In the genomic region with DNA sequence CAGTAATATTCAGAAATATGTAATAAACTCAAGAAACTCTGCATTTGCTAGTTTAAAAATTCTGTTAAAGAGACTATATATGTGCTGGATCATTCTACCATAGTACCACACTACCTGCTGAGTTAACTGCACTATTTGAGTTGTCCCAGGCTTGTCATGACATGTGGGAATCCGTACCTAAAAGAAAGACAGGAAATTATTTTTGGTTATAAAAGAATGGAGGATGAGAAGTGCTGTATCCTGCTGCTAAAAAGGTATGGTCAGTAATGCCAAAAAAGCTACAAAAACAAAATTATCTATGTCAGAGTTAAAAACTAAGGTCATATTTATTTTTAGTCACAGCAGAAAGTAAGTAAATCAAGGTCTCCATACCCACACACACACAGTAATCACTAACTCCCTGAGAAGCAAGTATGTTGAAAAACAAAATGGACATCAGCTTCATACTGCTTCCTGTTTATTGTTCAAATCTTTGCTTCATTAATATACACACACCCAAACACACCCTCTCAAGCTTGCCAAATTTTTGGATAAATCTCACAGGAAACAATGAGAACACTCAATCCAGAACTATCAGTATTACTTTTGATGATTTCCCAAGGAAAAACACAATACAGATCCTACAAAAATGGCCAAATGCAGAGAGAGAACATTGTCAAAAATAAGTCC, we compare ENCODE assay signal across 15 cellular contexts. TPM values are rescaled to one million over a fixed set of nuclear protein-coding genes. Genes with fewer than 3 reads are reported as not detected.
DNase-seq lines count a peak whose midpoint lies in the region; ATAC-seq and TF ChIP-seq lines count a peak whose summit lies in the region.
"Had no signal": no experiment of that assay in that cellular context is flagged by ENCODE, and none has a peak within 500 bp of the region (broad histone marks: within the 10 kb centered on the region; RNA-seq: fewer than 3 reads in every experiment).

No MANE protein-coding gene starts in this region.

- no peaks in the 10 kb centered on the region for H3K27me3 ChIP-seq in heart left ventricle
- no peaks in the 10 kb centered on the region for H3K27me3 ChIP-seq in adrenal gland
- no peaks in the 10 kb centered on the region for H3K27me3 ChIP-seq in foreskin keratinocyte
- H3K27me3 ChIP-seq in suprapubic skin, result no peaks in the 10 kb centered on the region

- H3K9me3 ChIP-seq in heart left ventricle, result no peaks in the 10 kb centered on the region
- H3K9me3 ChIP-seq in adrenal gland (replicated peaks in 1 of 3), result peaks cover 0 to 4% (median 0%) of the 10 kb centered on the region in 3 donors
- H3K9me3 ChIP-seq in suprapubic skin, result no peaks in the 10 kb centered on the region

- no peak for TF ChIP-seq CTCF in heart left ventricle (IDR thresholded peaks at IDR 0.05)
- TF ChIP-seq CTCF in adrenal gland (IDR thresholded peaks at IDR 0.05), result no peak
- no peak for TF ChIP-seq CTCF in foreskin keratinocyte (conservative IDR thresholded peaks at IDR 0.05)
- TF ChIP-seq CTCF in suprapubic skin (IDR thresholded peaks at IDR 0.05), result no peak

- ATAC-seq in heart left ventricle (peak in 3 of 4 donors; percentile 34 to 65 (median 54)), foreskin keratinocyte (peak; percentile 25), HG02981 (IDR thresholded peaks at IDR 0.05; ENCODE audit: unreplicated experiment) (no peak)

- DNase-seq in heart left ventricle (no peak), cardiac septum (ENCODE audit: low spot score) (no peak), adrenal gland (no peak), foreskin keratinocyte (peak; percentile 32 to 66), suprapubic skin (ENCODE audit: low spot score in 2 of 2) (no peak), foreskin melanocyte (no peak)
- no peak for DNase-seq in activated CD8-positive, alpha-beta memory T cell treated with anti-CD3 and anti-CD28 coated beads, Interleukin-2, amount 50 U/mL, for 48 hours
- DNase-seq: activated CD4-positive, alpha-beta T cell treated with anti-CD3 and anti-CD28 coated beads, Interleukin-2, amount 10 ng/mL, durations not matched to agents 24 days and 14 days; activated effector memory CD4-positive, alpha-beta T cell treated with anti-CD3 and anti-CD28 coated beads, Interleukin-2, amount 50 U/mL, for 16 hours; GF-D8; NCI-H2081; retina; stimulated activated CD4-positive, alpha-beta T cell treated with anti-CD3 and anti-CD28 coated beads, Interleukin-4, amount 100 ng/mL, for 1 hour; T1000 had no signal

- H3K4me3 ChIP-seq in heart left ventricle (no peak overlapping the region), adrenal gland (no peak overlapping the region), suprapubic skin (no peak overlapping the region)

- intact Hi-C loops in heart left ventricle (cut with DNase I), result loop anchor here in 3 of 10 donors (5.0 to 10.0 kb wide), 3 partner anchors 33 to 196 kb away; a partner anchor contains a TSS
- intact Hi-C loops in cardiac septum (cut with DNase I), result no loop called here
- intact Hi-C loops in adrenal gland (cut with DNase I), result no loop called here

- H3K36me3 ChIP-seq in heart left ventricle (peaks cover 0 to 99% (median 89%) of the 10 kb centered on the region in 9 donors), adrenal gland (replicated peaks in 1 of 2) (peaks cover 0 to 39% of the 10 kb centered on the region in 2 donors), suprapubic skin (peaks cover 34% of the 10 kb centered on the region)

- no peak for TF ChIP-seq POLR2A in heart left ventricle (IDR thresholded peaks at IDR 0.05)
- TF ChIP-seq POLR2A in adrenal gland (IDR thresholded peaks at IDR 0.05), result no peak
- no peak for TF ChIP-seq POLR2A in suprapubic skin (IDR thresholded peaks at IDR 0.05)

- WGBS in heart left ventricle, 4 donors, result 33 to 54% (median 42%) methylated on average over 1 of the region's 1 CpG
- WGBS in adrenal gland, 4 donors, result 26 to 39% (median 34%) methylated on average over 1 of the region's 1 CpG
- WGBS in suprapubic skin, result 37% methylated on average over 1 of the region's 1 CpG

- TF ChIP-seq EP300 in suprapubic skin (IDR thresholded peaks at IDR 0.05), result no peak

- H3K4me1 ChIP-seq in heart left ventricle (peaks cover 0 to 19% (median 15%) of the 10 kb centered on the region in 12 donors), adrenal gland (replicated peaks in 1 of 2) (peaks cover 22 to 26% of the 10 kb centered on the region in 2 donors), foreskin keratinocyte (peaks cover 13% of the 10 kb centered on the region), suprapubic skin (peaks cover 16% of the 10 kb centered on the region)

- H3K27ac ChIP-seq in heart left ventricle (peak overlapping the region in 11 of 12 donors; percentile 21 to 63 (median 45)), adrenal gland (peak overlapping the region in 3 of 5 donors; percentile 35 to 61 (median 56)), foreskin keratinocyte (no peak overlapping the region), suprapubic skin (peak overlapping the region; percentile 60)

RNA-seq across cellular contexts. Expression of a gene that starts 33.7 kb away (rescaled TPM):
- total RNA-seq in heart left ventricle (10 to 100 TPM; 12.3 to 27.9 (median 18.6) TPM), cardiac septum (22.1 TPM), adrenal gland (10 to 100 TPM; 13.2 to 29.3 (median 22.6) TPM), foreskin keratinocyte (20.3 and 25.0 TPM in 2 replicates), suprapubic skin (10 to 100 TPM; 17.4 to 26.9 (median 18.8) TPM)
- polyA plus RNA-seq in heart left ventricle (1 to 10 TPM; 4.9 to 6.3 TPM), adrenal gland (10 to 100 TPM in 1 of 3 donors, 1 to 10 TPM in 2; 7.8 to 13.7 (median 10.0) TPM), foreskin keratinocyte (6.1 and 8.2 TPM in 2 replicates)

Comparison
In these comparisons a context has a peak if more than half of its experiments do, and no peak if none do; other contexts are left out.
1. DNase-seq: peak in foreskin keratinocyte (2 of 2); none in heart left ventricle (0 of 5), cardiac septum (single experiment), adrenal gland (0 of 7), suprapubic skin (0 of 2), activated CD8-positive, alpha-beta memory T cell treated with anti-CD3 and anti-CD28 coated beads, Interleukin-2, amount 50 U/mL, for 48 hours (single experiment) and foreskin melanocyte (single experiment).